ENCODE assay signal across 9 cellular contexts in genomic region chr1:22051607-22052114, GRCh38. TPM values are rescaled to one million over a fixed set of nuclear protein-coding genes. Genes with fewer than 3 reads are reported as not detected.
DNase-seq lines count a peak whose midpoint lies in the region; ATAC-seq and TF ChIP-seq lines count a peak whose summit lies in the region.
"Had no signal": no experiment of that assay in that cellular context is flagged by ENCODE, and none has a peak within 500 bp of the region (broad histone marks: within the 10 kb centered on the region; RNA-seq: fewer than 3 reads in every experiment).

No MANE protein-coding gene starts in this region.

- H3K4me3 Mint-ChIP-seq in Calu3 (ENCODE audit: low read depth, unreplicated experiment), result peak overlapping the region; percentile 83

- H3K4me3 ChIP-seq in neuron (ENCODE audit: low read length), result no peak overlapping the region

- H3K4me1 ChIP-seq in neuron (ENCODE audit: insufficient read depth, low read length), result peaks cover 4% of the 10 kb centered on the region

- peak overlapping the region; percentile 85 for H3K27ac ChIP-seq in KOPT-K1 (ENCODE audit: low read depth, low read length, poor library complexity, severe bottlenecking)
- H3K27ac ChIP-seq in angular gyrus (ENCODE audit: low read depth, low read length), result peak overlapping the region; percentile 57

- H3K9me3 ChIP-seq in KOPT-K1 (ENCODE audit: insufficient read depth, low read length, poor library complexity, severe bottlenecking) (no peaks in the 10 kb centered on the region), neuron (ENCODE audit: low read length) (no peaks in the 10 kb centered on the region)
- H3K9me3 ChIP-seq: thoracic aorta had no signal

- peak overlapping the region; percentile 37 for H2AFZ ChIP-seq in neuron (ENCODE audit: low read depth, low read length)

- H3K27ac Mint-ChIP-seq in Calu3 (ENCODE audit: unreplicated experiment), result peak overlapping the region; percentile 75

- H3K27me3 Mint-ChIP-seq in Calu3 (ENCODE audit: unreplicated experiment), result no peaks in the 10 kb centered on the region

- CTCF ChIA-PET in Calu3 (lab: Charles Lee), result no interaction called here

- intact Hi-C loops in Calu3 (cut with micrococcal nuclease; ENCODE audit: unreplicated experiment), result no loop called here

- H3K36me3 Mint-ChIP-seq in Calu3 (ENCODE audit: insufficient read depth, unreplicated experiment), result peaks cover 47% of the 10 kb centered on the region

- H3K36me3 ChIP-seq in KOPT-K1 (ENCODE audit: insufficient read depth, low read length) (peaks cover 15% of the 10 kb centered on the region), neuron (ENCODE audit: insufficient read depth, low read length) (peaks cover 9% of the 10 kb centered on the region)
- H3K36me3 ChIP-seq: thoracic aorta had no signal

- H3K27me3 ChIP-seq in neuron (ENCODE audit: insufficient read depth, low read length), result no peaks in the 10 kb centered on the region

- no peaks in the 10 kb centered on the region for H3K9me3 Mint-ChIP-seq in Calu3 (ENCODE audit: low read depth, unreplicated experiment)

- ATAC-seq in HG02840 (IDR thresholded peaks at IDR 0.05; ENCODE audit: low FRiP score, unreplicated experiment), result no peak

- BruUV-seq in Calu3 (replicated peaks; lab: Mats Ljungman, UMichigan), result no TSS peak

- no peak for TF ChIP-seq CTCF in Calu3 (IDR thresholded peaks at IDR 0.05; ENCODE audit: unreplicated experiment)

- DNase-seq in Calu3 (no peak), NCI-H526 treated with DMSO at 0.1 percent for 48 hours (lab: John Stamatoyannopoulos, UW) (no peak), NCI-H1694 treated with DMSO at 0.1 percent for 48 hours (lab: John Stamatoyannopoulos, UW) (no peak), NCI-H2227 (lab: John Stamatoyannopoulos, UW; ENCODE audit: unreplicated experiment) (no peak)

- H3K4me1 Mint-ChIP-seq in Calu3 (ENCODE audit: low read depth, unreplicated experiment), result peaks cover 27% of the 10 kb centered on the region

RNA-seq across cellular contexts. Expression of gene CDC42, which starts 0.8 kb away (rescaled TPM):
- 194 and 204 TPM in 2 replicates for total RNA-seq in Calu3 (2022)

RNA-seq across cellular contexts. Expression of gene CELA3A, which starts 50.2 kb away (rescaled TPM):
- not detected in 2 replicates for total RNA-seq in Calu3 (2022)
